2 cellular contexts compared by ENCODE assay signal in the genomic region with DNA sequence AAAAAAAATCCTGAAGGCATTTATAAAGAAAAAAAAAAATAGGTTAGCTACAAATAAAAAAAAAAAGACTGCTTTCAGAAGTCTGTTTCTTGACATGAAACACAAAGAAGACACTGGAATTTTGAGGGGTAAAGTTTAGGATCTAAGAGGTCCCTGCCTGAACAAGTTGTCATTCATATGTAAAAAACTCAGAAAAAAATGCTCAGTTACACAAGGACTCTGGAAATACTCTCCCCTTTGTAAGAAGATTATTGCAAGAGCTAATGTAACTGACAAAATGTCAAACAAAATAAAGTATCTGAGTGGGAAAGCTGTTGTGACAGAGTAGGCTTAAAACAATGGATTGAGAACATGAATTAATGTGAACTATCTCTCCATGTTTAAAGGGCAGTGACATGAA.
TF ChIP-seq lines count a peak whose summit lies in the region.

No MANE protein-coding gene starts in this region.

TF ChIP-seq in GM23338, 12 proteins besides CTCF, POLR2A, EP300 and RAD21 (continued from another document):
- no peak for TF ChIP-seq REST (IDR thresholded peaks at IDR 0.05; ENCODE audit: unreplicated experiment)

TF ChIP-seq in neural cell, 6 proteins besides CTCF, POLR2A, EP300 and RAD21:
- TF ChIP-seq REST (IDR thresholded peaks at IDR 0.05; ENCODE audit: borderline replicate concordance), result no peak
- no peak for TF ChIP-seq EZH2 (IDR thresholded peaks at IDR 0.05; ENCODE audit: borderline replicate concordance, insufficient read depth, low read length, poor library complexity, severe bottlenecking)
- TF ChIP-seq MXI1 (conservative IDR thresholded peaks at IDR 0.05; ENCODE audit: poor library complexity, severe bottlenecking), result no peak
- TF ChIP-seq POLR2AphosphoS5 (IDR thresholded peaks at IDR 0.05), result no peak
- TF ChIP-seq TAF1 (IDR thresholded peaks at IDR 0.05; ENCODE audit: low read depth), result no peak
- TF ChIP-seq SMC3 (conservative IDR thresholded peaks at IDR 0.05; ENCODE audit: poor library complexity), result no peak
